ENCODE assay signal across 1 cellular context in genomic region chr14:92512807-92513203, GRCh38.
TF ChIP-seq lines count a peak whose summit lies in the region.

No MANE protein-coding gene starts in this region.

TF ChIP-seq in HepG2, 621 proteins besides CTCF, POLR2A, EP300 and RAD21 (continued from another document):
- TF ChIP-seq TFDP1 (CRISPR knock-in tag; IDR thresholded peaks at IDR 0.05; ENCODE audit: borderline replicate concordance) (no peak), ZNF556 (CRISPR knock-in tag; IDR thresholded peaks at IDR 0.05; ENCODE audit: borderline replicate concordance) (no peak), ZNF800 (CRISPR knock-in tag; IDR thresholded peaks at IDR 0.05) (no peak), DDIT3 (CRISPR knock-in tag; IDR thresholded peaks at IDR 0.05) (no peak), KLF15 (CRISPR knock-in tag; IDR thresholded peaks at IDR 0.05; ENCODE audit: borderline replicate concordance) (no peak), MXD3 (CRISPR knock-in tag; IDR thresholded peaks at IDR 0.05) (no peak), MATR3 (CRISPR knock-in tag; IDR thresholded peaks at IDR 0.05) (no peak), PRDM15 (CRISPR knock-in tag; IDR thresholded peaks at IDR 0.05) (no peak), NCOR1 (IDR thresholded peaks at IDR 0.05; ENCODE audit: borderline replicate concordance, low read length) (no peak), POLR2AphosphoS5 (IDR thresholded peaks at IDR 0.05; ENCODE audit: low read depth, low read length) (no peak), FLYWCH1 (CRISPR knock-in tag; IDR thresholded peaks at IDR 0.05) (no peak), CHD2 (IDR thresholded peaks at IDR 0.05; ENCODE audit: low read depth, low read length) (no peak), ZNF407 (CRISPR knock-in tag; IDR thresholded peaks at IDR 0.05; ENCODE audit: not compliant biosample characterization) (no peak), PHF8 (CRISPR knock-in tag; IDR thresholded peaks at IDR 0.05) (no peak)
